22 cellular contexts compared by ENCODE assay signal in the genomic region with DNA sequence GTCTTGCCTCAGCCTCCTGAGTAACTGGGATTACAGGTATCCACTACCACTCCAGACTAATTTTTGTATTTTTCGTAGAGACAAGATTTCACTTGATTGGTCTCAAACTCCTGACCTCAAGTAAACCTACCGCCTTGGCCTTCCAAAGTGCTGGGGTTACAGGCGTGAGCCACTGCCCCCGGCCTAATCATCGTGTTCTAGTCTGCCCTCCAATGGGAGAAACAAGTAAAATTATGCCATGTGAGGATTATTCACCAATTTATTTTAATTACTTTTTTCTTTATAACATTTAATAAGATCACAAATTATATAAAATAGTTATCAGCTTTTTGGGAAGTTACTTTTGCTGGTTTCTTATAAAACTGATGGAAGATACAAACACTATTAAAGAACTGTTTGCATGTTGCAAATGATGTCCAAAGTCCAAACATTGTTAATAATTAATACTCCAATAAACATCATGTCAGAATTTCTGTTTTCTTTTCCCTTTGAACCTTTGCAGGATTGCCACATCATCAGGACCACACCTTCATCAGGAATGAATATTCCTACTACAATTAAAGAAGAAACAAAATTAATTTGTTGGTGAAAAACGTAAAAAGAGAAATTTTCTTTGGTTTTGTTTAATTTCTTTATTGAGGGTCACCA. TPM values are rescaled to one million over a fixed set of nuclear protein-coding genes. Genes with fewer than 3 reads are reported as not detected.
"Had no signal": no experiment of that assay in that cellular context is flagged by ENCODE, and none has a peak within 500 bp of the region (broad histone marks: within the 10 kb centered on the region; RNA-seq: fewer than 3 reads in every experiment).

No MANE protein-coding gene starts in this region.

- H3K27me3 ChIP-seq: esophagus squamous epithelium, heart right ventricle, tibial artery had no signal

- H3K9me3 ChIP-seq: esophagus squamous epithelium, heart right ventricle, tibial artery had no signal

- DNase-seq: activated B cell treated with CpG ODN at 0.5 μM for 24 hours; activated CD4-positive, alpha-beta memory T cell treated with anti-CD3 and anti-CD28 coated beads for 36 hours; activated CD4-positive, alpha-beta T cell treated with anti-CD3 and anti-CD28 coated beads for 4 hours; activated naive CD4-positive, alpha-beta T cell; activated naive CD8-positive, alpha-beta T cell treated with anti-CD3 and anti-CD28 coated beads for 36 hours; amniotic stem cell; dermis blood vessel endothelial cell; effector memory CD4-positive, alpha-beta T cell; esophagus squamous epithelium; heart right ventricle; left cardiac atrium; occipital lobe; stimulated activated naive CD8-positive, alpha-beta T cell treated with anti-CD3 and anti-CD28 coated beads, Interleukin-15, Interleukin-2, amounts not matched to agents 100 U/mL and 50 U/mL, for 24 hours; substantia nigra; tibial artery had no signal

- H3K4me3 ChIP-seq: esophagus squamous epithelium, heart right ventricle, lung, tibial artery had no signal

- ATAC-seq: heart right ventricle; left cardiac atrium; stimulated activated naive CD8-positive, alpha-beta T cell treated with anti-CD3 and anti-CD28 coated beads, Interleukin-15, Interleukin-2, amounts not matched to agents 100 U/mL and 50 U/mL, for 24 hours had no signal

- H3K27ac ChIP-seq: esophagus squamous epithelium, heart right ventricle, tibial artery had no signal

- H3K4me1 ChIP-seq: esophagus squamous epithelium, heart right ventricle, tibial artery had no signal

- H3K36me3 ChIP-seq: esophagus squamous epithelium, heart right ventricle, tibial artery had no signal

RNA-seq across cellular contexts. Expression of a gene that starts 0.8 kb away (rescaled TPM):
- total RNA-seq: activated B cell treated with CpG ODN at 0.5 μM for 24 hours; activated CD4-positive, alpha-beta memory T cell treated with anti-CD3 and anti-CD28 coated beads for 36 hours; activated naive CD8-positive, alpha-beta T cell treated with anti-CD3 and anti-CD28 coated beads for 36 hours; cardiac septum; dermis blood vessel endothelial cell; endothelial cell of umbilical vein; esophagus squamous epithelium; heart right ventricle; left cardiac atrium; lung; mesothelial cell of epicardium; occipital lobe; posterior vena cava; skeletal muscle tissue had no signal
- polyA plus RNA-seq: endothelial cell of umbilical vein, heart right ventricle, neural cell had no signal

RNA-seq across cellular contexts. Expression of a gene that starts 10.9 kb away (rescaled TPM):
- total RNA-seq: activated B cell treated with CpG ODN at 0.5 μM for 24 hours, endothelial cell of umbilical vein, esophagus squamous epithelium, mesothelial cell of epicardium, posterior vena cava, skeletal muscle tissue had no signal
- polyA plus RNA-seq: endothelial cell of umbilical vein had no signal
